Comparison of ENCODE assay signal across 1 cellular context in genomic region chr20:51093240-51093763, GRCh38.
TF ChIP-seq lines count a peak whose summit lies in the region.

No MANE protein-coding gene starts in this region.

TF ChIP-seq in WTC11, 78 proteins besides CTCF, POLR2A, EP300 and RAD21 (continued from another document):
- TF ChIP-seq ZNF425 (CRISPR knock-in tag; conservative IDR thresholded peaks at IDR 0.05) (no peak), ZNF416 (CRISPR knock-in tag; IDR thresholded peaks at IDR 0.05) (no peak), ZSCAN18 (CRISPR knock-in tag; IDR thresholded peaks at IDR 0.05) (no peak), NR3C1 (CRISPR knock-in tag; conservative IDR thresholded peaks at IDR 0.05; ENCODE audit: low read depth) (no peak), IRF1 (CRISPR knock-in tag; IDR thresholded peaks at IDR 0.05) (no peak), ELF4 (CRISPR knock-in tag; IDR thresholded peaks at IDR 0.05; ENCODE audit: low read depth) (no peak), CREM (CRISPR knock-in tag; IDR thresholded peaks at IDR 0.05) (no peak), ZNF512 (CRISPR knock-in tag; IDR thresholded peaks at IDR 0.05; ENCODE audit: borderline replicate concordance) (no peak), KAT7 (CRISPR knock-in tag; IDR thresholded peaks at IDR 0.05; ENCODE audit: borderline replicate concordance) (no peak), TEAD1 (CRISPR knock-in tag; IDR thresholded peaks at IDR 0.05) (no peak), E2F4 (CRISPR knock-in tag; IDR thresholded peaks at IDR 0.05; ENCODE audit: borderline replicate concordance, low read depth) (no peak), NR1H2 (CRISPR knock-in tag; IDR thresholded peaks at IDR 0.05) (no peak), RELA (CRISPR knock-in tag; IDR thresholded peaks at IDR 0.05; ENCODE audit: borderline replicate concordance) (no peak)
